ENCODE assay signal across 9 cellular contexts in genomic region chr20:41005361-41005729, GRCh38. TPM values are rescaled to one million over a fixed set of nuclear protein-coding genes. Genes with fewer than 3 reads are reported as not detected.
DNase-seq lines count a peak whose midpoint lies in the region; ATAC-seq, FAIRE-seq and TF ChIP-seq lines count a peak whose summit lies in the region.
"Had no signal": no experiment of that assay in that cellular context is flagged by ENCODE, and none has a peak within 500 bp of the region (broad histone marks: within the 10 kb centered on the region; RNA-seq: fewer than 3 reads in every experiment).

No MANE protein-coding gene starts in this region.

- no peak overlapping the region for H3K27ac Mint-ChIP-seq in endodermal cell
- H3K27ac Mint-ChIP-seq in natural killer cell, result peak overlapping the region in 1 of 2 donors; percentile 20

- no peaks in the 10 kb centered on the region for H4K20me1 ChIP-seq in BLaER1

- H3K4me3 ChIP-seq in BLaER1 (no peak overlapping the region), choroid plexus epithelial cell (ENCODE audit: low read depth, low read length) (peak overlapping the region; percentile 45), mucosa of stomach (ENCODE audit: low read length) (no peak overlapping the region), endodermal cell (ENCODE audit: low read length) (no peak overlapping the region)

- DNase-seq in NCI-H2171 treated with DMSO at 0.1 percent for 48 hours (lab: John Stamatoyannopoulos, UW) (peak; percentile 87), choroid plexus epithelial cell (ENCODE audit: low read depth) (peak; percentile 98), GM12892 (ENCODE audit: insufficient read length) (no peak), endodermal cell (no peak), natural killer cell (no peak)
- DNase-seq: activated naive CD8-positive, alpha-beta T cell treated with anti-CD3 and anti-CD28 coated beads, Interleukin-2, amount 10 ng/mL, durations not matched to agents 7 days and 5 days had no signal

- H3K9ac ChIP-seq in BLaER1 (no peak overlapping the region), mucosa of stomach (ENCODE audit: low read length) (peak overlapping the region; percentile 24), endodermal cell (ENCODE audit: extremely low read depth, low read length, poor library complexity, severe bottlenecking) (no peak overlapping the region)

- H3K36me3 ChIP-seq in BLaER1 (peaks cover 10% of the 10 kb centered on the region; the same call in 1 of the 2 replicates), mucosa of stomach (ENCODE audit: control insufficient read depth, insufficient read depth, low read length) (no peaks in the 10 kb centered on the region), endodermal cell (ENCODE audit: control insufficient read depth, insufficient read depth, low read length) (no peaks in the 10 kb centered on the region)

- peaks cover 2% of the 10 kb centered on the region for H3K4me1 Mint-ChIP-seq in endodermal cell
- H3K4me1 Mint-ChIP-seq in natural killer cell, result peaks cover 20 to 24% of the 10 kb centered on the region in 2 donors

- TF ChIP-seq CTCF in choroid plexus epithelial cell (conservative IDR thresholded peaks at IDR 0.05; ENCODE audit: low read depth, low read length), result peak; percentile 10
- no peak for TF ChIP-seq CTCF in endodermal cell (conservative IDR thresholded peaks at IDR 0.05)
- TF ChIP-seq CTCF in natural killer cell (IDR thresholded peaks at IDR 0.05), result no peak

- H3K27me3 Mint-ChIP-seq in endodermal cell (ENCODE audit: insufficient read depth) (peaks cover 5% of the 10 kb centered on the region), natural killer cell (ENCODE audit: low read depth in 2 of 2) (no peaks in the 10 kb centered on the region)
- H3K27me3 Mint-ChIP-seq: activated naive CD8-positive, alpha-beta T cell treated with anti-CD3 and anti-CD28 coated beads, Interleukin-2, amount 10 ng/mL, durations not matched to agents 7 days and 5 days had no signal

- peaks cover 41% of the 10 kb centered on the region for H3K4me1 ChIP-seq in BLaER1
- peaks cover 43% of the 10 kb centered on the region for H3K4me1 ChIP-seq in mucosa of stomach (ENCODE audit: control insufficient read depth, insufficient read depth, low read length)
- no peaks in the 10 kb centered on the region for H3K4me1 ChIP-seq in endodermal cell (ENCODE audit: control insufficient read depth, insufficient read depth, low read length)

- no peak for TF ChIP-seq POLR2A in GM12892 (IDR thresholded peaks at IDR 0.05; ENCODE audit: low read depth, low read length)

- FAIRE-seq in GM12892 (lab: Jason Lieb, UNC), result no peak

- 0 out of 2 replicates have a peak overlapping the region, but pooled peaks have one; percentile 17 for H3K4me2 ChIP-seq in BLaER1

- H3K27me3 ChIP-seq in BLaER1, result no peaks in the 10 kb centered on the region
- no peaks in the 10 kb centered on the region for H3K27me3 ChIP-seq in mucosa of stomach (ENCODE audit: control insufficient read depth, insufficient read depth, low read length)
- no peaks in the 10 kb centered on the region for H3K27me3 ChIP-seq in endodermal cell (ENCODE audit: control insufficient read depth, insufficient read depth, low read length, poor library complexity, severe bottlenecking)

- ATAC-seq in GM21367 (IDR thresholded peaks at IDR 0.05; ENCODE audit: unreplicated experiment), result no peak
- no peak for ATAC-seq in natural killer cell

- peaks cover 8% of the 10 kb centered on the region for H3K9me3 Mint-ChIP-seq in endodermal cell
- H3K9me3 Mint-ChIP-seq in natural killer cell, result no peaks in the 10 kb centered on the region

- H3K36me3 Mint-ChIP-seq in endodermal cell (ENCODE audit: low read depth) (no peaks in the 10 kb centered on the region), natural killer cell (no peaks in the 10 kb centered on the region)

- H3K9me3 ChIP-seq in BLaER1, result peaks cover 26% of the 10 kb centered on the region
- no peaks in the 10 kb centered on the region for H3K9me3 ChIP-seq in mucosa of stomach (ENCODE audit: control insufficient read depth, low read length)
- H3K9me3 ChIP-seq in endodermal cell (ENCODE audit: control insufficient read depth, low read length), result peaks cover 13% of the 10 kb centered on the region

- no peak overlapping the region for H3K4me3 Mint-ChIP-seq in endodermal cell
- no peak overlapping the region for H3K4me3 Mint-ChIP-seq in natural killer cell
- H3K4me3 Mint-ChIP-seq: activated naive CD8-positive, alpha-beta T cell treated with anti-CD3 and anti-CD28 coated beads, Interleukin-2, amount 10 ng/mL, durations not matched to agents 7 days and 5 days had no signal

- intact Hi-C loops in natural killer cell (cut with micrococcal nuclease), result no loop called here

- H3K27ac ChIP-seq in BLaER1 (no peak overlapping the region), endodermal cell (ENCODE audit: low read depth, low read length) (no peak overlapping the region)

- WGBS in endodermal cell (ENCODE audit: insufficient coverage in 1 of 2, insufficient read length in 1 of 2), 2 experiments, result 92 to 100% methylated on average over 3 to 4 of the region's 4 CpGs

RNA-seq across cellular contexts. Expression of gene TOP1, which starts 23.3 kb away (rescaled TPM):
- 69.1 TPM for polyA plus RNA-seq in GM12892 (2012; ENCODE audit: missing spikeins)
- total RNA-seq in endodermal cell (10 to 100 TPM; 78.8 to 82.5 TPM), natural killer cell (10 to 100 TPM; 32.2 to 36.3 (median 36.3) TPM)
- 91.0 TPM for polyA plus RNA-seq in endodermal cell (2013, experiment 1 of 2)
- 88.9 TPM for polyA plus RNA-seq in endodermal cell (2013, experiment 2 of 2)

Comparison
In these comparisons a context has a peak if more than half of its experiments do, and no peak if none do; other contexts are left out.
1. DNase-seq: peak in NCI-H2171 treated with DMSO at 0.1 percent for 48 hours (single experiment) and choroid plexus epithelial cell (single experiment); none in GM12892 (single experiment), endodermal cell (single experiment) and natural killer cell (single experiment).